In genomic region chr2:74413001-74413698, GRCh38 we compare ENCODE assay signal across 16 cellular contexts. TPM values are rescaled to one million over a fixed set of nuclear protein-coding genes. Genes with fewer than 3 reads are reported as not detected.
DNase-seq lines count a peak whose midpoint lies in the region; ATAC-seq and TF ChIP-seq lines count a peak whose summit lies in the region.
"Had no signal": no experiment of that assay in that cellular context is flagged by ENCODE, and none has a peak within 500 bp of the region (broad histone marks: within the 10 kb centered on the region; RNA-seq: fewer than 3 reads in every experiment).

No MANE protein-coding gene starts in this region.

- H3K9me2 ChIP-seq in OCI-LY7 (ENCODE audit: insufficient read depth, low read length), result no peaks in the 10 kb centered on the region
- no peaks in the 10 kb centered on the region for H3K9me2 ChIP-seq in hepatocyte (replicated peaks; ENCODE audit: insufficient read depth)
- H3K9me2 ChIP-seq in MM.1S (replicated peaks; ENCODE audit: insufficient read depth, low read length), result no peaks in the 10 kb centered on the region

- H3K27ac Mint-ChIP-seq in natural killer cell treated with Interleukin-12 subunit alpha and Interleukin-12 subunit beta and Interleukin-15 and Interleukin-18, amount 100 ng/mL, for 72 hours, result no peak overlapping the region
- H3K27ac Mint-ChIP-seq: HFFc6 had no signal

- no peaks in the 10 kb centered on the region for H3F3A ChIP-seq in MM.1S (ENCODE audit: insufficient read depth, low read length)

- peak overlapping the region; percentile 49 for H3K4me3 Mint-ChIP-seq in natural killer cell treated with Interleukin-12 subunit alpha and Interleukin-12 subunit beta and Interleukin-15 and Interleukin-18, amount 100 ng/mL, for 72 hours
- H3K4me3 Mint-ChIP-seq: HFFc6 had no signal

- H2AFZ ChIP-seq in DND-41 (ENCODE audit: low read depth, low read length) (0 out of 2 replicates have a peak overlapping the region, but pooled peaks have one; percentile 5), OCI-LY7 (ENCODE audit: low read length) (peak overlapping the region; percentile 57; the same call in 1 of the 2 replicates), hepatocyte (no peak overlapping the region), MM.1S (ENCODE audit: low read length) (no peak overlapping the region)

- CTCF ChIA-PET in OCI-LY7 (lab: Charles Lee; ENCODE audit: unreplicated experiment), result no interaction called here

- H3K4me1 ChIP-seq in DND-41 (ENCODE audit: insufficient read depth, low read length) (no peaks in the 10 kb centered on the region), OCI-LY7 (ENCODE audit: insufficient read depth, low read length, poor library complexity, severe bottlenecking) (peaks cover 27% of the 10 kb centered on the region), hepatocyte (ENCODE audit: insufficient read depth) (no peaks in the 10 kb centered on the region), MM.1S (ENCODE audit: low read length) (peaks cover 21% of the 10 kb centered on the region)

- no peaks in the 10 kb centered on the region for H3K79me2 ChIP-seq in DND-41 (ENCODE audit: insufficient read depth, low read length)
- no peaks in the 10 kb centered on the region for H3K79me2 ChIP-seq in OCI-LY7 (ENCODE audit: insufficient read depth, low read depth, low read length)
- H3K79me2 ChIP-seq in hepatocyte, result no peaks in the 10 kb centered on the region
- no peaks in the 10 kb centered on the region for H3K79me2 ChIP-seq in MM.1S (ENCODE audit: low read length)

- H3K9me3 ChIP-seq in DND-41 (ENCODE audit: insufficient read depth, low read length, severe bottlenecking) (no peaks in the 10 kb centered on the region), OCI-LY7 (ENCODE audit: low read length) (no peaks in the 10 kb centered on the region), hepatocyte (ENCODE audit: low read depth) (no peaks in the 10 kb centered on the region), MM.1S (replicated peaks; ENCODE audit: insufficient read depth, low read length) (no peaks in the 10 kb centered on the region)

- H3K27me3 ChIP-seq in DND-41 (ENCODE audit: insufficient read depth, low read length, poor library complexity) (no peaks in the 10 kb centered on the region), hepatocyte (no peaks in the 10 kb centered on the region), MM.1S (replicated peaks; ENCODE audit: insufficient read depth, low read length) (no peaks in the 10 kb centered on the region)

- H3K9me3 Mint-ChIP-seq in natural killer cell treated with Interleukin-12 subunit alpha and Interleukin-12 subunit beta and Interleukin-15 and Interleukin-18, amount 100 ng/mL, for 72 hours, result no peaks in the 10 kb centered on the region
- H3K9me3 Mint-ChIP-seq: brain, HFFc6 had no signal

- no peak overlapping the region for H3K4me2 ChIP-seq in DND-41 (ENCODE audit: insufficient read depth, low read length)
- peak overlapping the region; percentile 38 for H3K4me2 ChIP-seq in OCI-LY7 (ENCODE audit: low read length)
- H3K4me2 ChIP-seq in hepatocyte, result no peak overlapping the region
- no peak overlapping the region for H3K4me2 ChIP-seq in MM.1S (ENCODE audit: low read depth, low read length)

- 53% methylated on average over 8 of the region's 8 CpGs for WGBS in hepatocyte (ENCODE audit: low lambda C conversion rate, missing lambda C conversion rate)

- POLR2A ChIA-PET in OCI-LY7 (lab: Charles Lee), result interaction anchor here (0.8 to 1.6 kb wide), 4 partner anchors 12 to 58 kb away, joined by 3 to 5 read pairs (median 4); no protein-coding TSS in a partner anchor

- no peak overlapping the region for H3K27ac ChIP-seq in DND-41 (ENCODE audit: low read length)
- no peak overlapping the region for H3K27ac ChIP-seq in OCI-LY7 (ENCODE audit: low read depth, low read length, poor library complexity, severe bottlenecking)
- H3K27ac ChIP-seq in hepatocyte, result no peak overlapping the region
- H3K27ac ChIP-seq in MM.1S (ENCODE audit: low read length), result no peak overlapping the region
- H3K27ac ChIP-seq: coronary artery, epithelial cell of prostate had no signal

- H3K9ac ChIP-seq in DND-41 (ENCODE audit: low read depth, low read length), result no peak overlapping the region
- no peak overlapping the region for H3K9ac ChIP-seq in MM.1S (ENCODE audit: low read length)

- H4K20me1 ChIP-seq in DND-41 (ENCODE audit: insufficient read depth, low read length) (no peaks in the 10 kb centered on the region), OCI-LY7 (ENCODE audit: insufficient read depth, low read length) (no peaks in the 10 kb centered on the region), hepatocyte (ENCODE audit: insufficient read depth, poor library complexity, severe bottlenecking) (no peaks in the 10 kb centered on the region), MM.1S (ENCODE audit: insufficient read depth, low read length) (no peaks in the 10 kb centered on the region)

- BruUV-seq in OCI-LY7 (replicated peaks; lab: Mats Ljungman, UMichigan), result no TSS peak

- no peaks in the 10 kb centered on the region for H3K36me3 Mint-ChIP-seq in natural killer cell treated with Interleukin-12 subunit alpha and Interleukin-12 subunit beta and Interleukin-15 and Interleukin-18, amount 100 ng/mL, for 72 hours
- H3K36me3 Mint-ChIP-seq: brain had no signal

- intact Hi-C loops in OCI-LY7 (cut with micrococcal nuclease; ENCODE audit: unreplicated experiment), result no loop called here
- intact Hi-C loops in posterior vena cava (cut with DNase I), result no loop called here

- H3K4me1 Mint-ChIP-seq in natural killer cell treated with Interleukin-12 subunit alpha and Interleukin-12 subunit beta and Interleukin-15 and Interleukin-18, amount 100 ng/mL, for 72 hours (ENCODE audit: low read depth in 2 of 2), result peaks cover 14% of the 10 kb centered on the region in 2 donors

- ATAC-seq in DND-41 (ENCODE audit: insufficient read depth, low read depth), result no peak
- no peak for ATAC-seq in natural killer cell treated with Interleukin-12 subunit alpha and Interleukin-12 subunit beta and Interleukin-15 and Interleukin-18, amount 100 ng/mL, for 72 hours

- DNase-seq in DND-41 (no peak), OCI-LY7 (ENCODE audit: low spot score) (no peak), hepatocyte (ENCODE audit: low spot score) (peak; percentile 53), posterior vena cava (ENCODE audit: low spot score) (no peak), NCI-H526 (lab: John Stamatoyannopoulos, UW) (no peak), A172 (ENCODE audit: low spot score) (no peak), MM.1S (no peak)
- no peak for DNase-seq in natural killer cell treated with Interleukin-12 subunit alpha and Interleukin-12 subunit beta and Interleukin-15 and Interleukin-18, amount 100 ng/mL, for 72 hours (ENCODE audit: low spot score)
- DNase-seq: activated naive CD4-positive, alpha-beta T cell treated with anti-CD3 and anti-CD28 coated beads, Interleukin-2, amount 50 U/mL, for 16 hours; HFFc6; Karpas-422; NCI-H146; stimulated activated CD8-positive, alpha-beta memory T cell treated with anti-CD3 and anti-CD28 coated beads, Interleukin-4, amount 100 ng/mL, for 48 hours had no signal

- H3K27me3 Mint-ChIP-seq in natural killer cell treated with Interleukin-12 subunit alpha and Interleukin-12 subunit beta and Interleukin-15 and Interleukin-18, amount 100 ng/mL, for 72 hours, result peaks cover 3 to 6% of the 10 kb centered on the region in 2 donors

- TF ChIP-seq CTCF in DND-41 (IDR thresholded peaks at IDR 0.05; ENCODE audit: borderline replicate concordance, extremely low read depth, low read length, poor library complexity, severe bottlenecking) (no peak), OCI-LY7 (conservative IDR thresholded peaks at IDR 0.05; ENCODE audit: low read length) (no peak), hepatocyte (IDR thresholded peaks at IDR 0.05; ENCODE audit: poor library complexity) (no peak), MM.1S (IDR thresholded peaks at IDR 0.05; ENCODE audit: low read length) (no peak)

- H3K36me3 ChIP-seq in DND-41 (ENCODE audit: insufficient read depth, low read length) (no peaks in the 10 kb centered on the region), OCI-LY7 (ENCODE audit: insufficient read depth, low read length) (no peaks in the 10 kb centered on the region), hepatocyte (replicated peaks; ENCODE audit: insufficient read depth, low read depth) (no peaks in the 10 kb centered on the region), MM.1S (replicated peaks; ENCODE audit: insufficient read depth, low read length) (no peaks in the 10 kb centered on the region)

- H3K4me3 ChIP-seq in DND-41 (ENCODE audit: low read depth in 1 of 2, low read length in 2 of 2), result no peak overlapping the region
- no peak overlapping the region for H3K4me3 ChIP-seq in OCI-LY7 (ENCODE audit: low read depth, low read length, poor library complexity, severe bottlenecking)
- no peak overlapping the region for H3K4me3 ChIP-seq in hepatocyte
- H3K4me3 ChIP-seq in MM.1S (ENCODE audit: low read length), result no peak overlapping the region
- H3K4me3 ChIP-seq: coronary artery had no signal

RNA-seq across cellular contexts. Expression of gene C2orf81, which starts 8.3 kb away (rescaled TPM):
- 3.2 and 5.5 TPM in 2 replicates for total RNA-seq in OCI-LY7 (2014; rRNA removed; shearing (Covaris generic))
- total RNA-seq in OCI-LY7 (2022) (20.7 and 22.5 TPM in 2 replicates), hepatocyte (0.32 and 0.37 TPM in 2 replicates), posterior vena cava (1 to 10 TPM; 2.3 to 2.7 TPM)
- 0.76 and 4.2 TPM in 2 replicates for polyA plus RNA-seq in hepatocyte
- 1 to 10 TPM; 1.7 to 2.2 TPM for total RNA-seq in natural killer cell treated with Interleukin-12 subunit alpha and Interleukin-12 subunit beta and Interleukin-15 and Interleukin-18, amount 100 ng/mL, for 72 hours
- total RNA-seq in A172 (2014; rRNA removed; shearing (Covaris generic)), result 2.3 and 3.5 TPM in 2 replicates

RNA-seq across cellular contexts. Expression of gene WDR54, which starts 8.4 kb away (rescaled TPM):
- 55.5 and 64.7 TPM in 2 replicates for total RNA-seq in OCI-LY7 (2014; rRNA removed; shearing (Covaris generic))
- 82.5 and 89.5 TPM in 2 replicates for total RNA-seq in OCI-LY7 (2022)
- total RNA-seq in hepatocyte, result 6.2 and 7.1 TPM in 2 replicates
- 22.2 and 22.6 TPM in 2 replicates for polyA plus RNA-seq in hepatocyte
- total RNA-seq in natural killer cell treated with Interleukin-12 subunit alpha and Interleukin-12 subunit beta and Interleukin-15 and Interleukin-18, amount 100 ng/mL, for 72 hours, result 10 to 100 TPM; 41.8 to 44.9 TPM
- 1 to 10 TPM; 7.9 to 9.4 TPM for total RNA-seq in posterior vena cava
- 72.9 and 84.5 TPM in 2 replicates for total RNA-seq in A172 (2014; rRNA removed; shearing (Covaris generic))

RNA-seq across cellular contexts. Expression of gene RTKN, which starts 28.6 kb away (rescaled TPM):
- 1.3 and 2.3 TPM in 2 replicates for total RNA-seq in OCI-LY7 (2014; rRNA removed; shearing (Covaris generic))
- total RNA-seq in OCI-LY7 (2022) (5.4 and 7.7 TPM in 2 replicates), hepatocyte (66.1 and 74.2 TPM in 2 replicates), posterior vena cava (10 to 100 TPM; 10.6 to 16.8 TPM)
- polyA plus RNA-seq in hepatocyte, result 77.5 and 85.0 TPM in 2 replicates
- 10 to 100 TPM in 1 of 2 donors, 1 to 10 TPM in 1; 4.6 to 11.6 TPM for total RNA-seq in natural killer cell treated with Interleukin-12 subunit alpha and Interleukin-12 subunit beta and Interleukin-15 and Interleukin-18, amount 100 ng/mL, for 72 hours
- total RNA-seq in A172 (2014; rRNA removed; shearing (Covaris generic)), result 23.1 and 33.3 TPM in 2 replicates

RNA-seq across cellular contexts. Expression of gene DCTN1, which starts 33.0 kb away (rescaled TPM):
- 45.5 and 50.3 TPM in 2 replicates for total RNA-seq in OCI-LY7 (2014; rRNA removed; shearing (Covaris generic))
- 100 and 105 TPM in 2 replicates for total RNA-seq in OCI-LY7 (2022)
- 72.3 and 84.3 TPM in 2 replicates for total RNA-seq in hepatocyte
- 95.0 and 111 TPM in 2 replicates for polyA plus RNA-seq in hepatocyte
- total RNA-seq in natural killer cell treated with Interleukin-12 subunit alpha and Interleukin-12 subunit beta and Interleukin-15 and Interleukin-18, amount 100 ng/mL, for 72 hours, result 100 to 1,000 TPM in 1 of 2 donors, 10 to 100 TPM in 1; 97.8 to 106 TPM
- 100 to 1,000 TPM; 165 to 167 TPM for total RNA-seq in posterior vena cava
- total RNA-seq in A172 (2014; rRNA removed; shearing (Covaris generic)), result 105 and 123 TPM in 2 replicates

RNA-seq across cellular contexts. Expression of gene INO80B, which starts 41.7 kb away (rescaled TPM):
- total RNA-seq in OCI-LY7 (2014; rRNA removed; shearing (Covaris generic)), result 29.2 and 38.7 TPM in 2 replicates
- total RNA-seq in OCI-LY7 (2022) (43.1 and 44.5 TPM in 2 replicates), hepatocyte (16.0 and 20.0 TPM in 2 replicates), posterior vena cava (10 to 100 TPM; 20.5 TPM)
- polyA plus RNA-seq in hepatocyte, result 18.9 and 19.9 TPM in 2 replicates
- 10 to 100 TPM; 42.3 to 45.6 TPM for total RNA-seq in natural killer cell treated with Interleukin-12 subunit alpha and Interleukin-12 subunit beta and Interleukin-15 and Interleukin-18, amount 100 ng/mL, for 72 hours
- total RNA-seq in A172 (2014; rRNA removed; shearing (Covaris generic)), result 5.9 and 7.9 TPM in 2 replicates

Comparison
In these comparisons a context has a peak if more than half of its experiments do, and no peak if none do; other contexts are left out.
1. H2AFZ ChIP-seq: peak in DND-41 (single experiment) and OCI-LY7 (single experiment); none in hepatocyte (single experiment) and MM.1S (single experiment).